Comparison of ENCODE assay signal across 19 cellular contexts in genomic region chr13:46324976-46325375, GRCh38.
DNase-seq lines count a peak whose midpoint lies in the region; ATAC-seq and TF ChIP-seq lines count a peak whose summit lies in the region.
"Had no signal": no experiment of that assay in that cellular context is flagged by ENCODE, and none has a peak within 500 bp of the region (broad histone marks: within the 10 kb centered on the region; RNA-seq: fewer than 3 reads in every experiment).

No MANE protein-coding gene starts in this region.

- TF ChIP-seq CTCF in fibroblast of mammary gland (conservative IDR thresholded peaks at IDR 0.05; ENCODE audit: control insufficient read depth, insufficient read depth, low read depth, low read length), result no peak

- DNase-seq in GM03348 (ENCODE audit: low spot score) (peak; percentile 71), amniotic epithelial cell (ENCODE audit: low read depth) (peak; percentile 38), fibroblast of mammary gland (ENCODE audit: low read depth) (peak; percentile 19), NCI-H1105 (lab: John Stamatoyannopoulos, UW) (no peak), mucosa of gallbladder (ENCODE audit: low spot score) (no peak)
- no peak for DNase-seq in activated effector memory CD4-positive, alpha-beta T cell treated with Interleukin-2 at 50 U/mL for 16 hours
- DNase-seq: ACHN; Caco-2; CD4-positive, alpha-beta T cell; HFFc6; KBM-7; NCI-H1417; NCI-H187; NCI-H2107; NCI-H2227 treated with DMSO at 0.1 percent for 48 hours; NCI-H526; PC-3 had no signal

- H3K4me3 ChIP-seq in fibroblast of mammary gland (ENCODE audit: control insufficient read depth, low read depth, low read length), result no peak overlapping the region

- ATAC-seq in GM21825 (IDR thresholded peaks at IDR 0.05; ENCODE audit: unreplicated experiment), result no peak
- ATAC-seq: HepG2, PC-3 had no signal

Comparison
In these comparisons a context has a peak if more than half of its experiments do, and no peak if none do; other contexts are left out.
1. DNase-seq: peak in GM03348 (single experiment), amniotic epithelial cell (single experiment) and fibroblast of mammary gland (single experiment); none in activated effector memory CD4-positive, alpha-beta T cell treated with Interleukin-2 at 50 U/mL for 16 hours (single experiment), NCI-H1105 (single experiment) and mucosa of gallbladder (single experiment).